ENCODE assay signal across 15 cellular contexts in the genomic region with DNA sequence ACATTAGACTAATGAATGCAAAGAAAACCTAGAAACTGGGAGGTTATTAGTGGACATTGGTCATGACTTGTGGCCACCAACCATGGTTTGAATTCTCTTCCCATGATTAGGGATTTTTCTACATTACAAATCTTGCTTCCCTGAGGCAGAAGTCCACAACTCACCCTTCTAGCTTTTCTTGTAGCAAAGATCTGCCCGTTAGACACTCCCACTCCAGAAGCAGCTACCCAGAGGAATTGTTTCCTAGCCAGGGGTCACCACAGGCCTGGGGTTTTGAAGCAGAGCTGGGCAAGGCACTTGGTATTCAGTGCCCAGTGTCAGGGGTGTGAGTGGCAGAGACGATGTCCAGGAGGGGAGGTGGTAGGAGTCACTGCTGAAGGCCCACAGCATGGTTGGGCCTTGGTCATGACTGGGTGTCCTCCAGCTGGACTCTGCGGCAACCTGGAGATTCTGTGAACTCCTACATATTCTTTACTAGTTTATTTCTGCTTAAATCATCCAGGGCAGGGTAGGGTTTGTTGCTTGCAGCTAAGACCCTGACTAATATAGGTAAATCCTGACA.
"Had no signal": no experiment of that assay in that cellular context is flagged by ENCODE, and none has a peak within 500 bp of the region (broad histone marks: within the 10 kb centered on the region; RNA-seq: fewer than 3 reads in every experiment).

No MANE protein-coding gene starts in this region.

- H3K27me3 ChIP-seq: adrenal gland, neutrophil had no signal

- H3K36me3 Mint-ChIP-seq: immature natural killer cell had no signal

- H3K36me3 ChIP-seq: adrenal gland, neutrophil had no signal

- DNase-seq: activated CD4-positive, alpha-beta memory T cell treated with anti-CD3 and anti-CD28 coated beads, Interleukin-2, amount 10 ng/mL, durations not matched to agents 7 days and 5 days; activated CD4-positive, alpha-beta T cell treated with anti-CD3 and anti-CD28 coated beads for 1 hour; activated naive CD4-positive, alpha-beta T cell treated with anti-CD3 and anti-CD28 coated beads, Interleukin-2, amount 50 U/mL, for 16 hours; adrenal gland; central memory CD4-positive, alpha-beta T cell; effector memory CD4-positive, alpha-beta T cell; immature natural killer cell; left colon; posterior cingulate gyrus; stimulated activated naive CD4-positive, alpha-beta T cell treated with Interleukin-2 at 50 U/mL for 16 hours; T-helper 9 cell had no signal

- H3K9me3 ChIP-seq: adrenal gland, neutrophil had no signal

- H3K27ac Mint-ChIP-seq: activated CD4-positive, alpha-beta memory T cell treated with anti-CD3 and anti-CD28 coated beads, Interleukin-2, amount 10 ng/mL, durations not matched to agents 7 days and 5 days; activated T-helper 17 cell treated with anti-CD3 and anti-CD28 coated beads, Interleukin-2, amount 50 U/mL, for 72 hours; immature natural killer cell had no signal

- H3K27ac ChIP-seq: coronary artery, epithelial cell of prostate, neutrophil had no signal

- H3K4me3 Mint-ChIP-seq: activated CD4-positive, alpha-beta memory T cell treated with anti-CD3 and anti-CD28 coated beads, Interleukin-2, amount 10 ng/mL, durations not matched to agents 7 days and 5 days; activated T-helper 17 cell treated with anti-CD3 and anti-CD28 coated beads, Interleukin-2, amount 50 U/mL, for 72 hours; immature natural killer cell had no signal

- H3K27me3 Mint-ChIP-seq: activated CD4-positive, alpha-beta memory T cell treated with anti-CD3 and anti-CD28 coated beads, Interleukin-2, amount 10 ng/mL, durations not matched to agents 7 days and 5 days; activated T-helper 17 cell treated with anti-CD3 and anti-CD28 coated beads, Interleukin-2, amount 50 U/mL, for 72 hours had no signal

- H3K9me3 Mint-ChIP-seq: activated CD4-positive, alpha-beta memory T cell treated with anti-CD3 and anti-CD28 coated beads, Interleukin-2, amount 10 ng/mL, durations not matched to agents 7 days and 5 days; activated T-helper 17 cell treated with anti-CD3 and anti-CD28 coated beads, Interleukin-2, amount 50 U/mL, for 72 hours; immature natural killer cell had no signal

- ATAC-seq: activated T-helper 17 cell treated with anti-CD3 and anti-CD28 coated beads, Interleukin-2, amount 50 U/mL, for 72 hours; left colon had no signal

- H3K4me3 ChIP-seq: adrenal gland, coronary artery had no signal
